8 cellular contexts compared by ENCODE assay signal in the genomic region with DNA sequence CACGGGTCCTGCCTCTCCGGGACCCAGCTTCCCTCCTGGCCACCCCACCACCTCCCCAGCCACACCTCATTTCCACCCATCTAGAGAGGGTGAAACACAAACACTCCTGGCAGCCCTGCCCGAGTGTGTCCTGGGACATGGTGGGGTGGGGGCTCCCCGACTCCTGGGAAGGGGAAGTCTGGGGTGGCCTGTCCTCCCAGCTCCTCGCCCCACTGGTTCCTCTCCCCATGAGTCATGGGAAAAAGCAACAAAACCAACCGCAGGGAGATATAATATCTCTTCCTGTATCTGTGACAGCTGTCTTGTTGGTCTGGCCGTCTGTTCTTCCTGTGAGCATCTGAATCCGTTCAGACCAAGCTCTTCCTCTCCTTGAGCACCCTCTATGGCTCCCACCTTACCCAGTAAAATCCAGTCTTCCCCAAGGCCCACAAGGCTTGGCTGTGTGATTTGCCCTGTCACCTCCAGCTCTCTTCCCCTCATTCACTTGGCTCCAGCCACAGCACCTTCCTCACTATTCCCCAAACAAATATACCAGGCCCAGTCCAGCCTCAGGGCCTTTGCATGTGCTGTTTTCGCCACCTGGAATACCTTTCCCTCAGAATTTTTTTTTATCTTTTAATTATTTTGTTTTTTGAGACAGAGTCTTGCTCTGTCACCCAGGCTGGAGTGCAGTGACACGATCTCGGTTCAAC. TPM values are rescaled to one million over a fixed set of nuclear protein-coding genes. Genes with fewer than 3 reads are reported as not detected.
DNase-seq lines count a peak whose midpoint lies in the region; ATAC-seq, FAIRE-seq and TF ChIP-seq lines count a peak whose summit lies in the region.
"Not testable (repeated sequence)": the region's sequence is repeated elsewhere in the genome, so short reads cannot be mapped to it uniquely, and the experiment has no call there.

No MANE protein-coding gene starts in this region.

- CTCF ChIA-PET in GM10248 (lab: Yijun Ruan, JAX): interaction anchor here (0.8 to 2.7 kb wide), 10 partner anchors 8 to 1896 kb away, joined by 3 to 19 read pairs (median 4); a partner anchor contains a TSS
- CTCF ChIA-PET in activated CD4-positive, alpha-beta T cell treated with anti-CD3 and anti-CD28 coated beads, Interleukin-2, amount 10 ng/mL, durations not matched to agents 7 days and 5 days (lab: Charles Lee): interaction anchor here (0.5 to 1.9 kb wide), 3 partner anchors 24 to 105 kb away, joined by 3 to 5 read pairs (median 4); no protein-coding TSS in a partner anchor

- not testable (repeated sequence) for TF ChIP-seq CTCF in GM10248 (IDR thresholded peaks at IDR 0.05; ENCODE audit: control extremely low read depth, extremely low read depth, low read depth, missing control alignments); kidney epithelial cell (IDR thresholded peaks at IDR 0.05; ENCODE audit: insufficient read depth, low read length, poor library complexity, severe bottlenecking)

- not testable (repeated sequence) for FAIRE-seq in urothelium cell line (lab: Jason Lieb, UNC)

- not testable (repeated sequence) for H3K9me3 Mint-ChIP-seq in activated CD4-positive, alpha-beta T cell treated with anti-CD3 and anti-CD28 coated beads, Interleukin-2, amount 10 ng/mL, durations not matched to agents 7 days and 5 days; dendritic cell treated with granulocyte-macrophage colony-stimulating factor and Interleukin-4, amounts not matched to agents 40 ng/mL and 50 ng/mL, for 4 days

- H3K4me1 Mint-ChIP-seq in activated CD4-positive, alpha-beta T cell treated with anti-CD3 and anti-CD28 coated beads, Interleukin-2, amount 10 ng/mL, durations not matched to agents 7 days and 5 days: peaks cover 18% of the 10 kb centered on the region
- H3K4me1 Mint-ChIP-seq in dendritic cell treated with granulocyte-macrophage colony-stimulating factor and Interleukin-4, amounts not matched to agents 40 ng/mL and 50 ng/mL, for 4 days (ENCODE audit: low read depth): peaks cover 50% of the 10 kb centered on the region

- H3K4me3 ChIP-seq in kidney epithelial cell (ENCODE audit: low read depth, low read length): not testable (repeated sequence)

- ATAC-seq in HG02981 (IDR thresholded peaks at IDR 0.05; ENCODE audit: unreplicated experiment): peak; percentile 27

- intact Hi-C loops in dendritic cell treated with granulocyte-macrophage colony-stimulating factor and Interleukin-4, amounts not matched to agents 40 ng/mL and 50 ng/mL, for 4 days (cut with micrococcal nuclease): loop anchor here (5.0 to 10.0 kb wide), 2 partner anchors 210 to 367 kb away; a partner anchor contains a TSS

- peak overlapping the region; percentile 55 for H3K27ac Mint-ChIP-seq in activated CD4-positive, alpha-beta T cell treated with anti-CD3 and anti-CD28 coated beads, Interleukin-2, amount 10 ng/mL, durations not matched to agents 7 days and 5 days
- H3K27ac Mint-ChIP-seq in dendritic cell treated with granulocyte-macrophage colony-stimulating factor and Interleukin-4, amounts not matched to agents 40 ng/mL and 50 ng/mL, for 4 days: peak overlapping the region; percentile 97

- H3K36me3 Mint-ChIP-seq in activated CD4-positive, alpha-beta T cell treated with anti-CD3 and anti-CD28 coated beads, Interleukin-2, amount 10 ng/mL, durations not matched to agents 7 days and 5 days (ENCODE audit: low read depth); dendritic cell treated with granulocyte-macrophage colony-stimulating factor and Interleukin-4, amounts not matched to agents 40 ng/mL and 50 ng/mL, for 4 days (ENCODE audit: low read depth): not testable (repeated sequence)

- H3K27me3 Mint-ChIP-seq in activated CD4-positive, alpha-beta T cell treated with anti-CD3 and anti-CD28 coated beads, Interleukin-2, amount 10 ng/mL, durations not matched to agents 7 days and 5 days: peaks cover 14% of the 10 kb centered on the region
- H3K27me3 Mint-ChIP-seq in dendritic cell treated with granulocyte-macrophage colony-stimulating factor and Interleukin-4, amounts not matched to agents 40 ng/mL and 50 ng/mL, for 4 days: not testable (repeated sequence)

- DNase-seq in GM10248 (ENCODE audit: extremely low spot score) (peak; percentile 39), NOMO-1 treated with dmso at 0.1 percent for 144 hours (lab: John Stamatoyannopoulos, UW; ENCODE audit: unreplicated experiment) (peak; percentile 83), kidney epithelial cell (ENCODE audit: low read depth) (peak; percentile 18), pons (ENCODE audit: low spot score) (peak; percentile 66), urothelium cell line (ENCODE audit: low spot score) (peak; percentile 35)
- DNase-seq in activated CD4-positive, alpha-beta T cell treated with anti-CD3 and anti-CD28 coated beads, Interleukin-2, amount 10 ng/mL, durations not matched to agents 7 days and 5 days: not testable (repeated sequence)

- H3K27me3 ChIP-seq in kidney epithelial cell (ENCODE audit: control insufficient read depth, insufficient read depth, low read length): not testable (repeated sequence)

- POLR2A ChIA-PET in GM10248 (lab: Yijun Ruan, JAX): interaction anchor here (0.5 to 1.2 kb wide), 3 partner anchors 25 to 267 kb away, joined by 4 to 6 read pairs (median 4); a partner anchor contains a TSS
- POLR2A ChIA-PET in activated CD4-positive, alpha-beta T cell treated with anti-CD3 and anti-CD28 coated beads, Interleukin-2, amount 10 ng/mL, durations not matched to agents 7 days and 5 days (lab: Charles Lee): not testable (repeated sequence)

- H3K36me3 ChIP-seq in kidney epithelial cell (ENCODE audit: control insufficient read depth, insufficient read depth, low read length): not testable (repeated sequence)

- not testable (repeated sequence) for H3K4me3 Mint-ChIP-seq in activated CD4-positive, alpha-beta T cell treated with anti-CD3 and anti-CD28 coated beads, Interleukin-2, amount 10 ng/mL, durations not matched to agents 7 days and 5 days
- peak overlapping the region; percentile 61 for H3K4me3 Mint-ChIP-seq in dendritic cell treated with granulocyte-macrophage colony-stimulating factor and Interleukin-4, amounts not matched to agents 40 ng/mL and 50 ng/mL, for 4 days

RNA-seq across cellular contexts. Expression of a gene that starts 6.9 kb away (rescaled TPM):
- total RNA-seq in activated CD4-positive, alpha-beta T cell treated with anti-CD3 and anti-CD28 coated beads, Interleukin-2, amount 10 ng/mL, durations not matched to agents 7 days and 5 days: under 1 TPM; 0.42 to 0.73 TPM
- 0.21 and 0.27 TPM in 2 replicates for total RNA-seq in kidney epithelial cell

RNA-seq across cellular contexts. Expression of a gene that starts 49.7 kb away (rescaled TPM):
- not detected for total RNA-seq in activated CD4-positive, alpha-beta T cell treated with anti-CD3 and anti-CD28 coated beads, Interleukin-2, amount 10 ng/mL, durations not matched to agents 7 days and 5 days
- total RNA-seq in kidney epithelial cell: not detected in 2 replicates

RNA-seq across cellular contexts. Expression of a gene that starts 49.7 kb away (rescaled TPM):
- total RNA-seq in activated CD4-positive, alpha-beta T cell treated with anti-CD3 and anti-CD28 coated beads, Interleukin-2, amount 10 ng/mL, durations not matched to agents 7 days and 5 days: not detected
- total RNA-seq in kidney epithelial cell: not detected in 2 replicates
